ENCODE assay signal across 10 cellular contexts in the genomic region with DNA sequence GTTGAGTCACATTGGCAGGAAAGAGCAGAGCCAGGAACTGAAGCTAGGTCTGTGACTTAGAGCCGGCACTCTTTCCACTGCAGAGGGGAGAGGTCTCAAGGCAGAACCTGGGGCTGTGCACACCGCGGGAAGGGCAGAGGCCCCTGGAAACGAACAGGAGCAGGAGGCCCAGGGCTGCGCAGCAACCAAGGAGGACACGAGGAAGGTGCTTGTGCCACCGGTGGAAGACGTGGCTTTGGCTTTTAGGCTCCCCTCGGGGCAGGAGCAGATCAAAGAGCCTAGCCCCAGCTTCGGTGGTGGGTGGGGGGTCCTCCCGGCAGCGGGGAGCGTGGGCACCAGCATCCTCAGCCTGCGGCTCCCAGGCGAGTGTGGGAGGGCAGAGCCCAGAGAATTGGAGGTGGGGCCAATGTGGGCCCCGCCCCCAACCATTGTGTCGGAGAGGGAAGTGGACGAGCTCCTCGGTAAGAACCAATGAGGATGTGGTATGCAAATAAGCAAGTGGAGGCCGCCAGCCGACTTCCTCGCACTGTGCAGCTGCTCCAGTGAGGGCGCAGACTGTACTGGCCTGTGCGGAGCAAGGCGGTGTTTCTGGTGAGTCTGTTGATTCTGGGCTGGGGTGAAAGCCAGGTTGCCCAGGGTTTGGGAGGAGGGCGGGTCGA. TPM values are rescaled to one million over a fixed set of nuclear protein-coding genes. Genes with fewer than 3 reads are reported as not detected.
DNase-seq lines count a peak whose midpoint lies in the region; ATAC-seq and TF ChIP-seq lines count a peak whose summit lies in the region.
"Had no signal": no experiment of that assay in that cellular context is flagged by ENCODE, and none has a peak within 500 bp of the region (broad histone marks: within the 10 kb centered on the region; RNA-seq: fewer than 3 reads in every experiment).

A gene with protein sequence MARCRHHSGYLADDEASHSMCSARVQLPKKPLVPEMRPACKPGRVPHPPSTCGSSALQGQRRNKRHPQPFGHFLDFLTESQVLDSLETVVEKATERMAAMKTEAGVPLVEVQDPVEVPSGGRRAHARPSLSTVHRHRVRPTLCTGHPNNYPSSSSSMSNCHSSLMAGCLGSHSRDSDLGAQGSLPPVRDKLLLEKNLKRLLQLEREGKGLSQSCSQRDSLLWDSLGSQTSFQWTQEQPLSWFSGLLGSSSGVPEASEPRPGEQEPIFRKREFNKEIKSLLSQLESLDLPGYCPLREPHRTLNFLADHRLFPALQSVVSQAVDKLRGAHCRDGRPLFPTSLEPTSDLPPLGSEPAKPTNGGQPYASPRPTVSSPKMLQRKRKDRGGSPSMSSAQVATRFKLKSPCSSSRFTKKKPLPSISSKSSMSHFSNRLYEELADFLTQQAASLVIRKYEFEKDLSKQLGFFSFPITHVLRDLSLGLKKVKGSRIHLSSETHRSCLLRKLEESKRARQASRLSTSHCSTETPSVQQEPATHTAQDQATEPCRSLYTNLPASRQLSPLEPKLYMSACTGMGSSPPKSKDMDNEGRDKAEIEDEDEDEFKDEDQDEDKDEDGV (plus strand): TSS at position 524 of the 659 bp plus-strand sequence. CDS start 422 bp downstream, outside the sequence.

- no peak for TF ChIP-seq CTCF in natural killer cell (IDR thresholded peaks at IDR 0.05)

- peaks cover 7% of the 10 kb centered on the region for H3K36me3 ChIP-seq in CD8-positive, alpha-beta memory T cell (ENCODE audit: insufficient read depth, low read length)

- peak within 1 kb of the TSS; percentile 51 for H3K27ac ChIP-seq in CD8-positive, alpha-beta memory T cell (ENCODE audit: low read depth, low read length)
- H3K27ac ChIP-seq: epithelial cell of prostate, skin epidermis had no signal

- CTCF ChIA-PET in CD8-positive, alpha-beta memory T cell (lab: Charles Lee), result interaction anchor here (0.6 to 6.3 kb wide), 3 partner anchors 9 to 29 kb away, joined by 4 to 99 read pairs (median 35); a partner anchor contains a TSS

- H3K36me3 Mint-ChIP-seq in CD8-positive, alpha-beta memory T cell, result peaks cover 0 to 14% (median 3%) of the 10 kb centered on the region in 3 donors
- no peaks in the 10 kb centered on the region for H3K36me3 Mint-ChIP-seq in natural killer cell

- no peaks in the 10 kb centered on the region for H3K27me3 Mint-ChIP-seq in CD8-positive, alpha-beta memory T cell
- H3K27me3 Mint-ChIP-seq in natural killer cell (ENCODE audit: low read depth in 2 of 2), result no peaks in the 10 kb centered on the region

- H3K4me1 Mint-ChIP-seq in CD8-positive, alpha-beta memory T cell, result peaks cover 17 to 32% (median 19%) of the 10 kb centered on the region in 3 donors
- peaks cover 15 to 16% of the 10 kb centered on the region in 2 donors for H3K4me1 Mint-ChIP-seq in natural killer cell

- H3K27ac Mint-ChIP-seq in CD8-positive, alpha-beta memory T cell, result peak within 1 kb of the TSS in 3 of 8 donors; percentile 36 to 87 (median 38)
- H3K27ac Mint-ChIP-seq in natural killer cell, result no peak within 1 kb of the TSS

- no peaks in the 10 kb centered on the region for H3K9me3 ChIP-seq in CD8-positive, alpha-beta memory T cell (ENCODE audit: low read length)

- H3K4me3 Mint-ChIP-seq in CD8-positive, alpha-beta memory T cell, result peak within 1 kb of the TSS in 1 of 7 donors; percentile 54
- no peak within 1 kb of the TSS for H3K4me3 Mint-ChIP-seq in natural killer cell

- peak in 2 of 3 donors; percentile 24 to 47 for ATAC-seq in natural killer cell
- no peak for ATAC-seq in HG02885 (IDR thresholded peaks at IDR 0.05; ENCODE audit: poor library complexity, unreplicated experiment)
- no peak for ATAC-seq in GM18868 (IDR thresholded peaks at IDR 0.05; ENCODE audit: unreplicated experiment)
- no peak for ATAC-seq in HG03442 (IDR thresholded peaks at IDR 0.05; ENCODE audit: unreplicated experiment)

- peak; percentile 48 to 75 (median 73) for DNase-seq in CD8-positive, alpha-beta memory T cell
- DNase-seq in NCI-H2029 treated with DMSO at 0.1 percent for 48 hours (lab: John Stamatoyannopoulos, UW) (peak; percentile 15), natural killer cell (peak; percentile 40), superior temporal gyrus (ENCODE audit: extremely low spot score) (no peak)
- DNase-seq in activated CD8-positive, alpha-beta memory T cell treated with anti-CD3 and anti-CD28 coated beads for 24 hours, result peak; percentile 81

- H3K4me1 ChIP-seq in CD8-positive, alpha-beta memory T cell (ENCODE audit: insufficient read depth, low read length), result peaks cover 27% of the 10 kb centered on the region

- intact Hi-C loops in natural killer cell (cut with micrococcal nuclease), result no loop called here

- H3K27me3 ChIP-seq in CD8-positive, alpha-beta memory T cell (ENCODE audit: insufficient read depth, low read length, poor library complexity, severe bottlenecking), result no peaks in the 10 kb centered on the region

- no peaks in the 10 kb centered on the region for H3K9me3 Mint-ChIP-seq in CD8-positive, alpha-beta memory T cell
- H3K9me3 Mint-ChIP-seq in natural killer cell, result no peaks in the 10 kb centered on the region

- H3K4me3 ChIP-seq in CD8-positive, alpha-beta memory T cell (ENCODE audit: low read length), result no peak within 1 kb of the TSS
- H3K4me3 ChIP-seq: skin epidermis had no signal

- POLR2A ChIA-PET in CD8-positive, alpha-beta memory T cell (lab: Charles Lee), result interaction anchor here (1.2 kb wide), 1 partner anchor 10 kb away, joined by 8 read pairs; a partner anchor contains a TSS

RNA-seq across cellular contexts. Expression of the gene that starts here (rescaled TPM):
- under 1 TPM; 0.48 to 0.51 TPM for total RNA-seq in CD8-positive, alpha-beta memory T cell
- not detected for polyA plus RNA-seq in CD8-positive, alpha-beta memory T cell
- total RNA-seq in natural killer cell, result under 1 TPM in 1 of 3 donors, not detected in 2; 0.43 TPM

Comparison
In these comparisons a context has a peak if more than half of its experiments do, and no peak if none do; other contexts are left out.
1. Peak in DNase-seq and H3K27ac ChIP-seq in CD8-positive, alpha-beta memory T cell; RNA of the gene not detected or under 1 TPM.
2. Peak in DNase-seq and ATAC-seq in natural killer cell; RNA of the gene not detected or under 1 TPM.